In the genomic region with DNA sequence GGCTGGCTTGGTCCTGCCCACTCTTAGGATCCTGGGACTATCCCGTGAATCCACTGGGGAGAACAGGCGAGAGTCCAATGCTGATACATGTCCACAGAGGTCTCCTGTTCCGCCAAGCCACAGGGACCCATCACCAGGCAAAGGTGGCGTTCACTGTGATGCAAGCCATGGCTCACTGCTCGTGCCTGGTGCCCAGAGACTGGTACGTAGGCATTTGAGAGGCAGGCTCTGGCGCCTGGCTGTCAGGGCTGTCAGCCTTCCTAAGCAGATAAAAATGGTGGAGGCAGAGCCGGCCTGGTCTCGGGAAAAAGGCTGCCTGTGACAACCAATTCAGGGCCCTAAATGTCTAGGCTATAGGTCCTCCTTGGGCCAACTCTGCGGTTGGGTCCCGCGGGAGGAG, we compare ENCODE assay signal across 1 cellular context.
TF ChIP-seq lines count a peak whose summit lies in the region.

No MANE protein-coding gene starts in this region.

TF ChIP-seq in IMR-90, 13 proteins besides CTCF, POLR2A, EP300 and RAD21:
- TF ChIP-seq BHLHE40 (IDR thresholded peaks at IDR 0.05; ENCODE audit: low read depth, low read length) (no peak), SMC3 (IDR thresholded peaks at IDR 0.05; ENCODE audit: low read depth, low read length) (no peak), FOS (IDR thresholded peaks at IDR 0.05; ENCODE audit: low read depth, low read length) (no peak), NFE2L2 (IDR thresholded peaks at IDR 0.05; ENCODE audit: low read depth, low read length) (no peak), CEBPB (IDR thresholded peaks at IDR 0.05; ENCODE audit: low read depth, low read length) (no peak)
